11 cellular contexts compared by ENCODE assay signal in genomic region chr6:170039156-170040114, GRCh38.
"Had no signal": no experiment of that assay in that cellular context is flagged by ENCODE, and none has a peak within 500 bp of the region (broad histone marks: within the 10 kb centered on the region; RNA-seq: fewer than 3 reads in every experiment).

No MANE protein-coding gene starts in this region.

- H3K9me3 ChIP-seq: ovary had no signal

- DNase-seq: activated CD4-positive, alpha-beta T cell treated with anti-CD3 and anti-CD28 coated beads, Interleukin-2, amount 10 ng/mL, durations not matched to agents 7 days and 5 days; activated T-cell treated with anti-CD3 and anti-CD28 coated beads for 4 hours; cortex of kidney; effector memory CD4-positive, alpha-beta T cell; mammary epithelial cell had no signal

- H3K4me3 ChIP-seq: ovary, skin epidermis, tibial artery had no signal

- ATAC-seq: SK-N-SH treated with all-trans-retinoic acid at 6 μM for 48 hours had no signal

- H3K27me3 ChIP-seq: ovary had no signal

- FAIRE-seq: astrocyte, frontal cortex had no signal

- H3K4me1 ChIP-seq: tibial artery had no signal

- H3K27ac ChIP-seq: ovary, skin epidermis, tibial artery had no signal

- H3K36me3 ChIP-seq: ovary, tibial artery had no signal
